Comparison of ENCODE assay signal across 8 cellular contexts in genomic region chr9:113221003-113221799, GRCh38. TPM values are rescaled to one million over a fixed set of nuclear protein-coding genes. Genes with fewer than 3 reads are reported as not detected.
DNase-seq lines count a peak whose midpoint lies in the region; ATAC-seq and TF ChIP-seq lines count a peak whose summit lies in the region.

A gene with protein sequence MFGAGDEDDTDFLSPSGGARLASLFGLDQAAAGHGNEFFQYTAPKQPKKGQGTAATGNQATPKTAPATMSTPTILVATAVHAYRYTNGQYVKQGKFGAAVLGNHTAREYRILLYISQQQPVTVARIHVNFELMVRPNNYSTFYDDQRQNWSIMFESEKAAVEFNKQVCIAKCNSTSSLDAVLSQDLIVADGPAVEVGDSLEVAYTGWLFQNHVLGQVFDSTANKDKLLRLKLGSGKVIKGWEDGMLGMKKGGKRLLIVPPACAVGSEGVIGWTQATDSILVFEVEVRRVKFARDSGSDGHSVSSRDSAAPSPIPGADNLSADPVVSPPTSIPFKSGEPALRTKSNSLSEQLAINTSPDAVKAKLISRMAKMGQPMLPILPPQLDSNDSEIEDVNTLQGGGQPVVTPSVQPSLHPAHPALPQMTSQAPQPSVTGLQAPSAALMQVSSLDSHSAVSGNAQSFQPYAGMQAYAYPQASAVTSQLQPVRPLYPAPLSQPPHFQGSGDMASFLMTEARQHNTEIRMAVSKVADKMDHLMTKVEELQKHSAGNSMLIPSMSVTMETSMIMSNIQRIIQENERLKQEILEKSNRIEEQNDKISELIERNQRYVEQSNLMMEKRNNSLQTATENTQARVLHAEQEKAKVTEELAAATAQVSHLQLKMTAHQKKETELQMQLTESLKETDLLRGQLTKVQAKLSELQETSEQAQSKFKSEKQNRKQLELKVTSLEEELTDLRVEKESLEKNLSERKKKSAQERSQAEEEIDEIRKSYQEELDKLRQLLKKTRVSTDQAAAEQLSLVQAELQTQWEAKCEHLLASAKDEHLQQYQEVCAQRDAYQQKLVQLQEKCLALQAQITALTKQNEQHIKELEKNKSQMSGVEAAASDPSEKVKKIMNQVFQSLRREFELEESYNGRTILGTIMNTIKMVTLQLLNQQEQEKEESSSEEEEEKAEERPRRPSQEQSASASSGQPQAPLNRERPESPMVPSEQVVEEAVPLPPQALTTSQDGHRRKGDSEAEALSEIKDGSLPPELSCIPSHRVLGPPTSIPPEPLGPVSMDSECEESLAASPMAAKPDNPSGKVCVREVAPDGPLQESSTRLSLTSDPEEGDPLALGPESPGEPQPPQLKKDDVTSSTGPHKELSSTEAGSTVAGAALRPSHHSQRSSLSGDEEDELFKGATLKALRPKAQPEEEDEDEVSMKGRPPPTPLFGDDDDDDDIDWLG (minus strand): TSS chr9:113221277. CDS start chr9:113221243, 34 bp downstream.
Gene SLC31A1 (plus strand): TSS chr9:113221544. CDS start chr9:113256149, 34,605 bp downstream.

- ATAC-seq in GM18909 (IDR thresholded peaks at IDR 0.05; ENCODE audit: poor library complexity, unreplicated experiment): peak; percentile 89
- peak; percentile 85 for ATAC-seq in HG03175 (IDR thresholded peaks at IDR 0.05; ENCODE audit: unreplicated experiment)

- peak within 1 kb of the TSS; percentile 39 for H3K27ac ChIP-seq in AG04450 (ENCODE audit: low read depth, low read length)

- H3K27me3 ChIP-seq in AG04450 (ENCODE audit: control insufficient read depth, insufficient read depth, low read length): no peaks in the 10 kb centered on the region

- no peak for TF ChIP-seq CTCF in AG04450 (IDR thresholded peaks at IDR 0.05; ENCODE audit: low read depth, low read length)

- DNase-seq in AG04450 (ENCODE audit: low read depth, low spot score) (peak; percentile 97), NCI-H226 (peak; percentile 99), inferior parietal cortex (ENCODE audit: extremely low spot score) (peak; percentile 98)
- DNase-seq in activated CD4-positive, CD25-positive, alpha-beta regulatory T cell (lab: John Stamatoyannopoulos, UW): peak; percentile 90 to 94 (median 91)
- DNase-seq in central memory CD4-positive, alpha-beta T cell: peak; percentile 97
- peak; percentile 94 to 96 for DNase-seq in stimulated activated CD4-positive, alpha-beta T cell treated with anti-CD3 and anti-CD28 coated beads, Interleukin-12 subunit alpha, Interleukin-12 subunit beta, amount 100 ng/mL, for 24 hours (ENCODE audit: low read depth in 2 of 2)

- H3K9me3 ChIP-seq in AG04450 (ENCODE audit: control insufficient read depth, insufficient read depth, low read length): no peaks in the 10 kb centered on the region

- POLR2A ChIA-PET in AG04450 (lab: Yijun Ruan, JAX): interaction anchor here (0.6 to 3.2 kb wide), 11 partner anchors 11 to 599 kb away, joined by 3 to 15 read pairs (median 4); partner anchors contain the start of genes C9orf43, CDC26, POLE3 and PRPF4

- H3K4me3 ChIP-seq in AG04450 (ENCODE audit: low read depth, low read length): peak within 1 kb of the TSS; percentile 91

- CTCF ChIA-PET in AG04450 (lab: Charles Lee): interaction anchor here (1.5 kb wide), 1 partner anchor 53 kb away, joined by 5 read pairs; no protein-coding TSS in a partner anchor

RNA-seq across cellular contexts. Expression of the first gene that starts in this region (rescaled TPM):
- polyA plus RNA-seq in AG04450 (2011; rRNA removed): 27.8 and 28.5 TPM in 2 replicates
- polyA minus RNA-seq in AG04450 (2011; rRNA and poly(A)+ RNA removed): 54.3 and 65.7 TPM in 2 replicates

RNA-seq across cellular contexts. Expression of gene SLC31A1, which starts in this region (rescaled TPM):
- polyA plus RNA-seq in AG04450 (2011; rRNA removed): 34.6 and 38.4 TPM in 2 replicates
- polyA minus RNA-seq in AG04450 (2011; rRNA and poly(A)+ RNA removed): 25.3 and 30.5 TPM in 2 replicates

Comparison
In these comparisons a context has a peak if more than half of its experiments do, and no peak if none do; other contexts are left out.
1. Peak in every context shown above with its lines: DNase-seq, ATAC-seq, H3K4me3 ChIP-seq and H3K27ac ChIP-seq.